1 cellular context compared by ENCODE assay signal in genomic region chr10:3935933-3936359, GRCh38.
TF ChIP-seq lines count a peak whose summit lies in the region.

No MANE protein-coding gene starts in this region.

TF ChIP-seq in IMR-90, 13 proteins besides CTCF, POLR2A, EP300 and RAD21 (continued from another document):
- no peak for TF ChIP-seq RCOR1 (IDR thresholded peaks at IDR 0.05; ENCODE audit: insufficient replicate concordance, low read length)
- no peak for TF ChIP-seq FOS (IDR thresholded peaks at IDR 0.05; ENCODE audit: low read depth, low read length)
- no peak for TF ChIP-seq BHLHE40 (IDR thresholded peaks at IDR 0.05; ENCODE audit: low read depth, low read length)
- TF ChIP-seq MAZ (IDR thresholded peaks at IDR 0.05; ENCODE audit: borderline replicate concordance, low read depth, low read length) = no peak
- TF ChIP-seq MAFK (IDR thresholded peaks at IDR 0.05; ENCODE audit: low read depth, low read length) = no peak
- no peak for TF ChIP-seq CEBPB (IDR thresholded peaks at IDR 0.05; ENCODE audit: low read depth, low read length)
- no peak for TF ChIP-seq SMC3 (IDR thresholded peaks at IDR 0.05; ENCODE audit: low read depth, low read length)
- no peak for TF ChIP-seq CHD1 (IDR thresholded peaks at IDR 0.05; ENCODE audit: low read depth, low read length)
- TF ChIP-seq NFE2L2 (IDR thresholded peaks at IDR 0.05; ENCODE audit: low read depth, low read length) = no peak
